In the genomic region with DNA sequence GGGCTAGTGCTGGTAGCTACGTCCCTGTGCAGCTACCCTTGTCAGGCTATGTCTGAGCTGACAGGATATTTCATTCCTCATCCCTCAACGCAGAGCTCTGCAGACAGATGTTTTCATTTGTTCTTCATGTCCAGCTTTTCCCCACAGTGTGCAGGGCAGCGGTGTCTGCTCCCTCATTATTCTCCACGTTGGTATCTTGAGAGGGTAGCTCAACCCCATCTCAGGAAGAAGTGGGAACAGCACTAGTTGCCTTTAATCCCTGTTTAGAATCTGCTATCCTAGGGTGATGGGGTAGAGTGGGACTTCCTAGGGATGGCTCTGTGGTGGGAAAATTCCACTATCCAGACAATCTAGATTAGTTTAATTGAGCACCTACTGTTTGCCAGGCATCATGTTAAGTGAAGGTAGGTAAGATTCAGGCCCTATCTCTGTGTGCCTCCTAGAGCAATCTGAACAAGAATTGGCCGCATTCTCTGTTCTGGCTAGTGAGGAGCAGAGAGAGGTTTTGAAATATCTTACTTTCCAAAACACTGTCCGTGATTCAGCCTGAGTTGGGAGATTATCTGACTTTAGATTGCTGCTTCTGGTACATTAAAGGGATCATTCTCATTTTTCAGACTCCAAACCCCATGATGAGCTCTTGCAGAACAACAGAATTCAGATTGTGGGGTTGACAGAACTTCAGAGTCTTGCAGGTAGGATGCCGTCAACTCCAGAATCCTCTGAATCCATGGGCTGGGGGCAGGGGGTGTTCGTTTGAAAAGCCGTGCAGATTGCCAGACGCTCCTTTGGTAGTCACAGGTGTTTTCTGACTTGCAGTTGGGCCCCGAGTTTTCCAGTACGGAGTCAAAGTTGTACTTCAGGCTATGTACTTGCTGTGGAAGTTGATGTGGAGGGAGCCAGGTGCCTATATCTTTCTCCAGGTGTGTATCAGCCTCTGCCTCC, we compare ENCODE assay signal across 8 cellular contexts.
DNase-seq lines count a peak whose midpoint lies in the region; ATAC-seq and TF ChIP-seq lines count a peak whose summit lies in the region.

No MANE protein-coding gene starts in this region.

- H3K4me1 ChIP-seq in mucosa of rectum (ENCODE audit: control insufficient read depth in 2 of 2, insufficient read depth in 2 of 2, low read length in 2 of 2) = peaks cover 12 to 15% of the 10 kb centered on the region in 2 donors

- peak overlapping the region; percentile 77 to 80 for H3K9ac ChIP-seq in mucosa of rectum (ENCODE audit: low read depth in 1 of 2, low read length in 2 of 2)

- POLR2A ChIA-PET in AG04449 (lab: Yijun Ruan, JAX) = interaction anchor here (0.7 to 0.8 kb wide), 3 partner anchors 69 to 1210 kb away, joined by 3 read pairs; a partner anchor contains a TSS

- no peak for TF ChIP-seq CTCF in AG04449 (IDR thresholded peaks at IDR 0.05; ENCODE audit: insufficient read depth, low read length, missing control alignments)

- H3K4me3 Mint-ChIP-seq in central memory CD8-positive, alpha-beta T cell = peak overlapping the region; percentile 96

- CTCF ChIA-PET in AG04449 (lab: Yijun Ruan, JAX) = interaction anchor here (0.7 to 2.7 kb wide), 4 partner anchors 10 to 21 kb away, joined by 3 to 6 read pairs (median 4); no protein-coding TSS in a partner anchor

- H3K27ac ChIP-seq in mucosa of rectum (ENCODE audit: low read depth in 2 of 2, low read length in 2 of 2) = peak overlapping the region; percentile 82 to 84

- H3K36me3 ChIP-seq in mucosa of rectum (ENCODE audit: control insufficient read depth in 2 of 2, insufficient read depth in 2 of 2, low read length in 2 of 2) = peaks cover 19 to 24% of the 10 kb centered on the region in 2 donors

- H3K36me3 Mint-ChIP-seq in central memory CD8-positive, alpha-beta T cell (ENCODE audit: insufficient read depth) = peaks cover 22% of the 10 kb centered on the region

- peak; percentile 4 for ATAC-seq in HG03571 (IDR thresholded peaks at IDR 0.05; ENCODE audit: unreplicated experiment)
- ATAC-seq in central memory CD8-positive, alpha-beta T cell (replicated peaks; ENCODE audit: extremely low read depth, poor library complexity, severe bottlenecking) = no peak
- no peak for ATAC-seq in GM21576 (IDR thresholded peaks at IDR 0.05; ENCODE audit: unreplicated experiment)

- H3K27ac Mint-ChIP-seq in central memory CD8-positive, alpha-beta T cell (ENCODE audit: low read depth) = peak overlapping the region; percentile 98

- H3K4me1 Mint-ChIP-seq in central memory CD8-positive, alpha-beta T cell = peaks cover 25% of the 10 kb centered on the region

- no peaks in the 10 kb centered on the region for H3K9me3 ChIP-seq in mucosa of rectum (ENCODE audit: control insufficient read depth in 2 of 2, low read length in 2 of 2)

- H3K27me3 ChIP-seq in mucosa of rectum (ENCODE audit: control insufficient read depth in 2 of 2, insufficient read depth in 2 of 2, low read length in 2 of 2) = no peaks in the 10 kb centered on the region

- H3K9me3 Mint-ChIP-seq in central memory CD8-positive, alpha-beta T cell = no peaks in the 10 kb centered on the region

- H3K4me3 ChIP-seq in AG04449 (ENCODE audit: low read depth, low read length) (peak overlapping the region; percentile 81), mucosa of rectum (ENCODE audit: low read length in 2 of 2) (peak overlapping the region; percentile 83 to 93)

- H3K27me3 Mint-ChIP-seq in central memory CD8-positive, alpha-beta T cell = no peaks in the 10 kb centered on the region

- DNase-seq in AG04449 (ENCODE audit: low read depth, low spot score) (no peak), NCI-H1048 (lab: John Stamatoyannopoulos, UW) (no peak), RPMI8226 (no peak), NK-92 (lab: John Stamatoyannopoulos, UW; ENCODE audit: unreplicated experiment) (no peak)
- DNase-seq in central memory CD8-positive, alpha-beta T cell (ENCODE audit: low spot score in 2 of 2) = no peak
